Comparison of ENCODE assay signal across 19 cellular contexts in genomic region chr6:17565399-17565798, GRCh38.
"Had no signal": no experiment of that assay in that cellular context is flagged by ENCODE, and none has a peak within 500 bp of the region (broad histone marks: within the 10 kb centered on the region; RNA-seq: fewer than 3 reads in every experiment).

No MANE protein-coding gene starts in this region.

- H3K36me3 ChIP-seq: heart left ventricle, right atrium auricular region, stomach, thoracic aorta, transverse colon had no signal

- H3K27ac Mint-ChIP-seq: naive thymus-derived CD8-positive, alpha-beta T cell had no signal

- ATAC-seq: heart left ventricle; mucosa of descending colon; naive thymus-derived CD8-positive, alpha-beta T cell had no signal

- H3K4me3 Mint-ChIP-seq: naive thymus-derived CD8-positive, alpha-beta T cell had no signal

- H3K27me3 ChIP-seq: dorsolateral prefrontal cortex, heart left ventricle, right atrium auricular region, stomach, transverse colon had no signal

- H3K9me3 ChIP-seq: thoracic aorta had no signal

- H3K4me3 ChIP-seq: dorsolateral prefrontal cortex, heart left ventricle, mucosa of descending colon, right atrium auricular region, stomach, thoracic aorta, transverse colon had no signal

- FAIRE-seq: islet of Langerhans, small intestine had no signal

- H3K27ac ChIP-seq: dorsolateral prefrontal cortex, heart left ventricle, right atrium auricular region, stomach, transverse colon had no signal

- H3K4me1 Mint-ChIP-seq: naive thymus-derived CD8-positive, alpha-beta T cell had no signal

- DNase-seq: cortex of kidney; dorsolateral prefrontal cortex; effector CD8-positive, alpha-beta T cell; foreskin melanocyte; heart left ventricle; hippocampal formation; kidney glomerular epithelial cell; mucosa of descending colon; naive thymus-derived CD8-positive, alpha-beta T cell; posterior cingulate gyrus; small intestine; stimulated activated CD4-positive, alpha-beta T cell treated with anti-CD3 and anti-CD28 coated beads, Interleukin-12 subunit alpha, Interleukin-12 subunit beta, amount 100 ng/mL, for 4 hours; stimulated activated naive CD4-positive, alpha-beta T cell; stomach; substantia nigra; transverse colon had no signal

- H3K4me1 ChIP-seq: heart left ventricle, right atrium auricular region, stomach, transverse colon had no signal
